In the genomic region with DNA sequence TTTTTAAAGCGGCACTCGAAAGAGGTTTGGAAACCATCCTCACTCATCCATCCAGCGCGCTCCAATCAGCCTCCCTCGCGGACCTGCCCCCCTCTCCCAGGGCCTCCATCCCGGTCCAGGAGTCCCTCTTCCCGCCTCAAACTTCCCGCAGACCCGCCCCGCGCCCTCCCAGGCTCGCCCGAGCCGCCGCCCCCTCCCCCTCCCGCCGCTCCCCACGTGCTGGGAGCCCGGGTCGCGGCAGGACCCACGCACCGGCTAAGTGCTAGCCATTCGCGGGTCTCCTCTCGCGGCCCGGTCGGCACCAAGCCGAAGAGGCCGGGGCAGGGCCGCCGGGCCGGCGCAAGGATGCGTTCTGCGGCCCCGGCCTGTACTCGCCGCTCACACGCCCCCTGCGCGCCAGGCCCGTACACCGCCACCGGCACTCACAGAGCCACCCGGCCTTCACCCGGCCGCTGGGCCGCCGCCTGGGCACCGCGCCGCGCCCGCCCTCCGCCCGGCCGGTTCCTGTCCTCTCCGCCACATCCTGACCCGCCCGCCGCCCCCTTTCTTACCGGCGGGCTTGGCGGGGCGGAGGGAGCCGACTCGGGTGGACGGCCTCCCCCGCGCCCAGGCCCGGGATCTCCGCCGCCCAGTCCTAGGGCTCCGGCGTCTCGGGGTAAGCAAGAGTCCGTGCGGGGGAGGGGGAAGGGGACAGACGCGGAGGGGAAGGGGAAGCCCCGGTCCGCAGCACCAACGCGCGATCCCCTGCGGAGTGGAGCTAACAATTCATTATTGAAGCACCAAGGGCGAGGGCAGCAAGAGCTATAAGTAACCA, we compare ENCODE assay signal across 8 cellular contexts. TPM values are rescaled to one million over a fixed set of nuclear protein-coding genes. Genes with fewer than 3 reads are reported as not detected.
DNase-seq lines count a peak whose midpoint lies in the region; ATAC-seq and TF ChIP-seq lines count a peak whose summit lies in the region.

No MANE protein-coding gene starts in this region.

- peak overlapping the region; percentile 96 for H3K4me3 Mint-ChIP-seq in activated naive CD4-positive, alpha-beta T cell treated with anti-CD3 and anti-CD28 coated beads, Interleukin-2, amount 10 ng/mL, durations not matched to agents 7 days and 5 days

- peak overlapping the region; percentile 100 for H3K27ac Mint-ChIP-seq in activated naive CD4-positive, alpha-beta T cell treated with anti-CD3 and anti-CD28 coated beads, Interleukin-2, amount 10 ng/mL, durations not matched to agents 7 days and 5 days

- peak; percentile 50 for DNase-seq in AG10803 (ENCODE audit: low read depth)
- DNase-seq in OCI-M1 (lab: John Stamatoyannopoulos, UW), result peak; percentile 70
- DNase-seq in activated naive CD4-positive, alpha-beta T cell treated with anti-CD3 and anti-CD28 coated beads, Interleukin-2, amount 10 ng/mL, durations not matched to agents 7 days and 5 days, result peak; percentile 62
- peak in 48 of 56 donors; percentile 4 to 81 (median 53) for DNase-seq in nucleus accumbens (lab: John Stamatoyannopoulos, UW)
- DNase-seq in tibial artery, result peak; percentile 80 to 87

- WGBS in gastroesophageal sphincter (ENCODE audit: low coverage in 1 of 2), 2 donors, result 0% methylated on average over 7 to 8 of the region's 90 CpGs

- intact Hi-C loops in tibial artery (cut with DNase I; ENCODE audit: low total_unique reads), result loop anchor here (10.0 kb wide), 1 partner anchor 1993 kb away; a partner anchor contains a TSS

- H3K4me3 ChIP-seq in AG10803 (ENCODE audit: low read length), result peak overlapping the region; percentile 68
- H3K4me3 ChIP-seq in gastroesophageal sphincter, result peak overlapping the region; percentile 75 to 86
- peak overlapping the region; percentile 88 to 95 for H3K4me3 ChIP-seq in tibial artery

- TF ChIP-seq EP300 in gastroesophageal sphincter (IDR thresholded peaks at IDR 0.05), result no peak

- H3K9me3 ChIP-seq in gastroesophageal sphincter, result no peaks in the 10 kb centered on the region
- H3K9me3 ChIP-seq in tibial artery, result no peaks in the 10 kb centered on the region

- H3K9me3 Mint-ChIP-seq in activated naive CD4-positive, alpha-beta T cell treated with anti-CD3 and anti-CD28 coated beads, Interleukin-2, amount 10 ng/mL, durations not matched to agents 7 days and 5 days, result no peaks in the 10 kb centered on the region

- H3K27ac ChIP-seq in gastroesophageal sphincter (peak overlapping the region; percentile 98 to 100 (median 99)), tibial artery (peak overlapping the region; percentile 100)

- peak; percentile 33 for ATAC-seq in GM18909 (IDR thresholded peaks at IDR 0.05; ENCODE audit: poor library complexity, unreplicated experiment)
- peak; percentile 27 for ATAC-seq in HG03175 (IDR thresholded peaks at IDR 0.05; ENCODE audit: unreplicated experiment)
- ATAC-seq in gastroesophageal sphincter, result peak; percentile 35

- H3K36me3 ChIP-seq in gastroesophageal sphincter (peaks cover 0 to 26% of the 10 kb centered on the region in 2 donors), tibial artery (peaks cover 17 to 24% (median 18%) of the 10 kb centered on the region in 3 donors)

- peaks cover 44% of the 10 kb centered on the region for H3K36me3 Mint-ChIP-seq in activated naive CD4-positive, alpha-beta T cell treated with anti-CD3 and anti-CD28 coated beads, Interleukin-2, amount 10 ng/mL, durations not matched to agents 7 days and 5 days

- H3K27me3 ChIP-seq in gastroesophageal sphincter, result no peaks in the 10 kb centered on the region
- no peaks in the 10 kb centered on the region for H3K27me3 ChIP-seq in tibial artery

- TF ChIP-seq CTCF in AG10803 (conservative IDR thresholded peaks at IDR 0.05; ENCODE audit: low read length) (no peak), gastroesophageal sphincter (IDR thresholded peaks at IDR 0.05) (peak in 1 of 4 experiments; percentile 5), tibial artery (IDR thresholded peaks at IDR 0.05) (no peak)

- H3K4me1 Mint-ChIP-seq in activated naive CD4-positive, alpha-beta T cell treated with anti-CD3 and anti-CD28 coated beads, Interleukin-2, amount 10 ng/mL, durations not matched to agents 7 days and 5 days, result peaks cover 59% of the 10 kb centered on the region

- CTCF ChIA-PET in activated naive CD4-positive, alpha-beta T cell treated with anti-CD3 and anti-CD28 coated beads, Interleukin-2, amount 10 ng/mL, durations not matched to agents 7 days and 5 days (lab: Charles Lee), result no interaction called here

- TF ChIP-seq POLR2A in gastroesophageal sphincter (IDR thresholded peaks at IDR 0.05), result no peak

- H3K27me3 Mint-ChIP-seq in activated naive CD4-positive, alpha-beta T cell treated with anti-CD3 and anti-CD28 coated beads, Interleukin-2, amount 10 ng/mL, durations not matched to agents 7 days and 5 days, result peaks cover 8% of the 10 kb centered on the region

- H3K4me1 ChIP-seq in gastroesophageal sphincter (peaks cover 2 to 72% (median 5%) of the 10 kb centered on the region in 3 donors), tibial artery (peaks cover 0 to 48% (median 18%) of the 10 kb centered on the region in 4 donors)

RNA-seq across cellular contexts. Expression of a gene that starts 0.6 kb away (rescaled TPM):
- total RNA-seq in gastroesophageal sphincter, result 10 to 100 TPM; 22.7 to 58.1 (median 48.2) TPM

Comparison
In these comparisons a context has a peak if more than half of its experiments do, and no peak if none do; other contexts are left out.
1. Peak in every context shown above with its lines: DNase-seq, ATAC-seq, H3K4me3 ChIP-seq and H3K27ac ChIP-seq.